ENCODE assay signal across 17 cellular contexts in genomic region chr13:58343081-58343480, GRCh38.
"Had no signal": no experiment of that assay in that cellular context is flagged by ENCODE, and none has a peak within 500 bp of the region (broad histone marks: within the 10 kb centered on the region; RNA-seq: fewer than 3 reads in every experiment).

No MANE protein-coding gene starts in this region.

- H3K27me3 Mint-ChIP-seq: activated CD4-positive, alpha-beta memory T cell treated with anti-CD3 and anti-CD28 coated beads for 36 hours; activated naive CD8-positive, alpha-beta T cell treated with anti-CD3 and anti-CD28 coated beads for 36 hours; stimulated activated naive B cell treated with anti-CD40 and anti-IgM and Interleukin-4, amounts not matched to agents 10 μg/mL and 1 μg/mL and 100 μg/mL, for 72 hours had no signal

- H3K27ac Mint-ChIP-seq: activated CD4-positive, alpha-beta memory T cell treated with anti-CD3 and anti-CD28 coated beads for 36 hours; activated naive CD8-positive, alpha-beta T cell treated with anti-CD3 and anti-CD28 coated beads for 36 hours; immature natural killer cell; nephron; stimulated activated naive B cell treated with anti-CD40 and anti-IgM and Interleukin-4, amounts not matched to agents 10 μg/mL and 1 μg/mL and 100 μg/mL, for 72 hours; T-helper 2 cell treated with Interferon-gamma antibody and Interleukin-4, amounts not matched to agents 5 μg/mL and 100 μg/mL, for 36 hours had no signal

- H3K27me3 ChIP-seq: cardiac muscle cell had no signal

- H3K4me1 ChIP-seq: psoas muscle had no signal

- H3K27ac ChIP-seq: cardiac muscle cell, psoas muscle had no signal

- H3K9me3 ChIP-seq: psoas muscle had no signal

- H3K36me3 ChIP-seq: cardiac muscle cell had no signal

- DNase-seq: activated CD4-positive, alpha-beta memory T cell treated with anti-CD3 and anti-CD28 coated beads for 36 hours; activated CD4-positive, alpha-beta T cell treated with anti-CD3 and anti-CD28 coated beads for 1 hour; activated gamma-delta T cell treated with Interleukin-2 at 50 U/mL for 16 hours; activated naive CD8-positive, alpha-beta T cell treated with anti-CD3 and anti-CD28 coated beads for 36 hours; activated T-cell treated with anti-CD3 and anti-CD28 coated beads, Interleukin-2, amount 50 U/mL, for 48 hours; anterior cingulate cortex; immature natural killer cell; psoas muscle; stimulated activated CD4-positive, alpha-beta T cell treated with anti-CD3 and anti-CD28 coated beads, Interleukin-2, amount 100 ng/mL, for 24 hours; stimulated activated naive B cell treated with anti-CD40 and anti-IgM and Interleukin-4, amounts not matched to agents 10 μg/mL and 1 μg/mL and 100 μg/mL, for 72 hours; substantia nigra; trophoblast cell had no signal

- H3K4me3 ChIP-seq: cardiac muscle cell, psoas muscle had no signal

- H3K4me3 Mint-ChIP-seq: activated CD4-positive, alpha-beta memory T cell treated with anti-CD3 and anti-CD28 coated beads for 36 hours; activated naive CD8-positive, alpha-beta T cell treated with anti-CD3 and anti-CD28 coated beads for 36 hours; immature natural killer cell; nephron; stimulated activated naive B cell treated with anti-CD40 and anti-IgM and Interleukin-4, amounts not matched to agents 10 μg/mL and 1 μg/mL and 100 μg/mL, for 72 hours; T-helper 2 cell treated with Interferon-gamma antibody and Interleukin-4, amounts not matched to agents 5 μg/mL and 100 μg/mL, for 36 hours had no signal

- H3K36me3 Mint-ChIP-seq: activated CD4-positive, alpha-beta memory T cell treated with anti-CD3 and anti-CD28 coated beads for 36 hours; activated naive CD8-positive, alpha-beta T cell treated with anti-CD3 and anti-CD28 coated beads for 36 hours; stimulated activated naive B cell treated with anti-CD40 and anti-IgM and Interleukin-4, amounts not matched to agents 10 μg/mL and 1 μg/mL and 100 μg/mL, for 72 hours had no signal

- H3K4me1 Mint-ChIP-seq: activated naive CD8-positive, alpha-beta T cell treated with anti-CD3 and anti-CD28 coated beads for 36 hours; immature natural killer cell; nephron; stimulated activated naive B cell treated with anti-CD40 and anti-IgM and Interleukin-4, amounts not matched to agents 10 μg/mL and 1 μg/mL and 100 μg/mL, for 72 hours had no signal

- ATAC-seq: left lobe of liver; psoas muscle; sciatic nerve; stimulated activated naive B cell treated with anti-CD40 and anti-IgM and Interleukin-4, amounts not matched to agents 10 μg/mL and 1 μg/mL and 100 μg/mL, for 72 hours had no signal
